Comparison of ENCODE assay signal across 1 cellular context in the genomic region with DNA sequence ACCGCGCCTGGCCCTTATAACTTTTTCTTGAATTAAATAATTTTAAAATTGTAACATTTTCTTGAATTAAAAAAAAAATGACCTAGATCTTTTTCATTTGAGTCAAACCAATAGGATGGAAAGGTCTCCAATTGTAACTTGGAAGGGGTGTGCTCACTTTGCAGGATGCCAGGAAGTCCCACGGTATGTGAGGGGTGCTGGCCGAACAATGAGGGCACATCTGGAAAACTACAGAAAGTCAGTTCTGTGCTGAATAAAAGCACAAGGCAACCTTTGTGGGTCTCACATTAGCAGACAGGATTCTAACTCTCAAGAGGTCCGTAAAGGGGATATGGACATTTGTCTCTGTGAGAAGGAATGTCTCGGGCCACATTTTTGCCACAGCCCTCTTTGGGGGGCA.
TF ChIP-seq lines count a peak whose summit lies in the region.

No MANE protein-coding gene starts in this region.

TF ChIP-seq in IMR-90, 13 proteins besides CTCF, POLR2A, EP300 and RAD21 (continued from another document):
- TF ChIP-seq RFX5 (IDR thresholded peaks at IDR 0.05; ENCODE audit: low read depth, low read length) (no peak), MAFK (IDR thresholded peaks at IDR 0.05; ENCODE audit: low read depth, low read length) (no peak), RCOR1 (IDR thresholded peaks at IDR 0.05; ENCODE audit: insufficient replicate concordance, low read length) (no peak), BHLHE40 (IDR thresholded peaks at IDR 0.05; ENCODE audit: low read depth, low read length) (no peak), FOS (IDR thresholded peaks at IDR 0.05; ENCODE audit: low read depth, low read length) (no peak), MAZ (IDR thresholded peaks at IDR 0.05; ENCODE audit: borderline replicate concordance, low read depth, low read length) (no peak)
- TF ChIP-seq, protein P1, sequence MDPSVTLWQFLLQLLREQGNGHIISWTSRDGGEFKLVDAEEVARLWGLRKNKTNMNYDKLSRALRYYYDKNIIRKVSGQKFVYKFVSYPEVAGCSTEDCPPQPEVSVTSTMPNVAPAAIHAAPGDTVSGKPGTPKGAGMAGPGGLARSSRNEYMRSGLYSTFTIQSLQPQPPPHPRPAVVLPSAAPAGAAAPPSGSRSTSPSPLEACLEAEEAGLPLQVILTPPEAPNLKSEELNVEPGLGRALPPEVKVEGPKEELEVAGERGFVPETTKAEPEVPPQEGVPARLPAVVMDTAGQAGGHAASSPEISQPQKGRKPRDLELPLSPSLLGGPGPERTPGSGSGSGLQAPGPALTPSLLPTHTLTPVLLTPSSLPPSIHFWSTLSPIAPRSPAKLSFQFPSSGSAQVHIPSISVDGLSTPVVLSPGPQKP (IDR thresholded peaks at IDR 0.05; ENCODE audit: borderline replicate concordance, low read depth, low read length): no peak
TF ChIP-seq in IMR-90: peak in this region for 0.
